Comparison of ENCODE assay signal across 8 cellular contexts in genomic region chr16:85615014-85615851, GRCh38. TPM values are rescaled to one million over a fixed set of nuclear protein-coding genes. Genes with fewer than 3 reads are reported as not detected.
DNase-seq lines count a peak whose midpoint lies in the region; ATAC-seq and TF ChIP-seq lines count a peak whose summit lies in the region.

No MANE protein-coding gene starts in this region.

- ATAC-seq in HG02981 (IDR thresholded peaks at IDR 0.05; ENCODE audit: unreplicated experiment) (no peak), HG03175 (IDR thresholded peaks at IDR 0.05; ENCODE audit: unreplicated experiment) (no peak)

- H3K4me1 ChIP-seq in HAP-1, result peaks cover 20% of the 10 kb centered on the region
- H3K4me1 ChIP-seq in Peyer's patch, result peaks cover 5 to 60% (median 49%) of the 10 kb centered on the region in 4 donors
- H3K4me1 ChIP-seq in ascending aorta, result peaks cover 12 to 38% of the 10 kb centered on the region in 2 donors
- peaks cover 10 to 51% (median 30%) of the 10 kb centered on the region in 4 donors for H3K4me1 ChIP-seq in liver (ENCODE audit: control insufficient read depth in 4 of 4, insufficient read depth in 4 of 4, low read length in 3 of 4)

- H3K36me3 ChIP-seq in HAP-1 (replicated peaks) (peaks cover 31% of the 10 kb centered on the region), Peyer's patch (no peaks in the 10 kb centered on the region), ascending aorta (no peaks in the 10 kb centered on the region), liver (ENCODE audit: control insufficient read depth in 4 of 4, insufficient read depth in 3 of 4, low read depth in 1 of 4, low read length in 3 of 4) (no peaks in the 10 kb centered on the region)

- TF ChIP-seq RAD21 in liver (IDR thresholded peaks at IDR 0.05), result no peak

- intact Hi-C loops in ascending aorta (cut with DNase I), result loop anchor here (2.0 kb wide), 1 partner anchor 38 kb away; no protein-coding TSS in a partner anchor

- TF ChIP-seq POLR2A in Peyer's patch (IDR thresholded peaks at IDR 0.05), result peak; percentile 84 to 95

- no peaks in the 10 kb centered on the region for H3K9me3 ChIP-seq in HAP-1
- H3K9me3 ChIP-seq in Peyer's patch, result no peaks in the 10 kb centered on the region
- no peaks in the 10 kb centered on the region for H3K9me3 ChIP-seq in ascending aorta
- no peaks in the 10 kb centered on the region for H3K9me3 ChIP-seq in liver (ENCODE audit: control insufficient read depth in 4 of 4, low read length in 3 of 4)

- peak overlapping the region in 1 of 2 donors; percentile 21 for H3K9ac ChIP-seq in liver (ENCODE audit: low read depth in 1 of 2, low read length in 2 of 2)

- WGBS in liver, result 16% methylated on average over 39 of the region's 39 CpGs

- H3K27me3 ChIP-seq in HAP-1 (ENCODE audit: low read depth) (no peaks in the 10 kb centered on the region), Peyer's patch (no peaks in the 10 kb centered on the region), ascending aorta (no peaks in the 10 kb centered on the region), liver (ENCODE audit: control insufficient read depth in 4 of 4, insufficient read depth in 4 of 4, low read length in 3 of 4) (no peaks in the 10 kb centered on the region)

- in situ Hi-C loops in HAP-1 (cut with MboI; ENCODE audit: low sequenced_read_pairs), result loop anchor here (10.0 kb wide), 1 partner anchor 500 kb away; the partner anchor contains the start of gene CIBAR2

- peak overlapping the region; percentile 87 to 93 (median 90) for H3K27ac ChIP-seq in Peyer's patch
- peak overlapping the region; percentile 91 to 92 for H3K27ac ChIP-seq in ascending aorta
- peak overlapping the region; percentile 49 to 61 for H3K27ac ChIP-seq in liver (ENCODE audit: low read depth in 1 of 2, low read length in 2 of 2)

- H3K4me3 ChIP-seq in HAP-1 (peak overlapping the region; percentile 92), Peyer's patch (peak overlapping the region; percentile 6 to 82 (median 64)), ascending aorta (peak overlapping the region in 1 of 2 donors; percentile 23), liver (ENCODE audit: low read depth in 1 of 3, low read length in 3 of 3) (peak overlapping the region in 1 of 3 donors; percentile 72)

- TF ChIP-seq CTCF in Peyer's patch (IDR thresholded peaks at IDR 0.05) (peak in 3 of 6 experiments; percentile 31 to 35 (median 33)), ascending aorta (IDR thresholded peaks at IDR 0.05) (peak in 1 of 3 experiments; percentile 13), liver (IDR thresholded peaks at IDR 0.05; ENCODE audit: low read depth, low read length, missing input control) (no peak)

- DNase-seq in HAP-1 (ENCODE audit: low spot score in 2 of 2), result peak in 1 of 2 experiments; percentile 63
- peak; percentile 45 to 96 (median 93) for DNase-seq in Peyer's patch
- no peak for DNase-seq in ascending aorta (ENCODE audit: low spot score in 2 of 2)
- peak; percentile 34 to 41 for DNase-seq in stimulated activated CD8-positive, alpha-beta memory T cell treated with anti-CD3 and anti-CD28 coated beads, Interleukin-7, amount 100 ng/mL, for 1 hour (ENCODE audit: low read depth in 2 of 2)
- DNase-seq in epidermal melanocyte (ENCODE audit: insufficient read length, low spot score), result no peak

TF ChIP-seq in liver, 16 proteins besides CTCF, POLR2A, EP300 and RAD21:
- peak; percentile 24 for TF ChIP-seq NR2F2 (IDR thresholded peaks at IDR 0.05)
- TF ChIP-seq REST (IDR thresholded peaks at IDR 0.05), result no peak
TF ChIP-seq in liver: peak in this region for 1.

RNA-seq across cellular contexts. Expression of gene GSE1, which starts 2.1 kb away (rescaled TPM):
- total RNA-seq in Peyer's patch (100 to 1,000 TPM in 3 of 4 donors, 10 to 100 TPM in 1; 79.7 to 196 (median 143) TPM), ascending aorta (120 TPM), liver (10 to 100 TPM; 35.9 to 37.7 TPM)
- polyA plus RNA-seq in liver, result 10 to 100 TPM in 1 of 2 donors, 1 to 10 TPM in 1; 9.9 to 14.4 TPM

Comparison
In these comparisons a context has a peak if more than half of its experiments do, and no peak if none do; other contexts are left out.
1. DNase-seq: peak in Peyer's patch (3 of 3) and stimulated activated CD8-positive, alpha-beta memory T cell treated with anti-CD3 and anti-CD28 coated beads, Interleukin-7, amount 100 ng/mL, for 1 hour (2 of 2); none in ascending aorta (0 of 2) and epidermal melanocyte (single experiment).
2. Peak in every context shown above with its lines, with median percentiles within 50 percentile points of each other: H3K27ac ChIP-seq.